Comparison of ENCODE assay signal across 19 cellular contexts in the genomic region with DNA sequence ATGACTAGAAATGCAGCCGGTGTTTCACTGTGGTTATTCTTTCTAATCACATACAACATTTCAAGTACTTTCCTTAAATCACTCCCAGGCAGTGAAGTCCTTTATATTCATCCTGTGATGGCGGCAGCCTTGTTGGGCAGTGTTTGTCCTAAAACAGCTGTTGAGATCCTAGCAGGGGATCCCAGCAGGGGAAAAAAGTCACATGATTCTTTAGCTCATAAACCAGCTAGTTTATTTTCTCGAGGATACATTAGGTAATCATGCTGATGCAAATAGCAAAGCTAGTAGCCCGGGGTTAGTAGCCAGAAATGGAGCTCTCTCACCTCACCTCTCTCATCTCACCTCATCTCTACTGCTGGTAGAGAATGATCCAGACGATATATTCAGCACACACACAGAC.
A peak's percentile ranks its signal among the peaks of the same experiment; 100 is the strongest.
DNase-seq lines count a peak whose midpoint lies in the region; ATAC-seq, FAIRE-seq and TF ChIP-seq lines count a peak whose summit lies in the region.
"Had no signal": no experiment of that assay in that cellular context is flagged by ENCODE, and none has a peak within 500 bp of the region (broad histone marks: within the 10 kb centered on the region; RNA-seq: fewer than 3 reads in every experiment).

No MANE protein-coding gene starts in this region.

- no peak overlapping the region for H3K27ac Mint-ChIP-seq in GM23338
- H3K27ac Mint-ChIP-seq in osteocyte (ENCODE audit: unreplicated experiment), result peak overlapping the region; percentile 50
- no peak overlapping the region for H3K27ac Mint-ChIP-seq in activated CD8-positive, alpha-beta T cell treated with anti-CD3 and anti-CD28 coated beads for 36 hours
- no peak overlapping the region for H3K27ac Mint-ChIP-seq in stimulated activated effector memory CD8-positive, alpha-beta T cell treated with anti-CD3 and anti-CD28 coated beads, Interleukin-12 subunit alpha, Interleukin-12 subunit beta, amount 100 ng/mL, for 72 hours
- H3K27ac Mint-ChIP-seq: activated CD4-positive, alpha-beta T cell treated with anti-CD3 and anti-CD28 coated beads, Interleukin-2, amount 10 ng/mL, durations not matched to agents 24 days and 14 days had no signal

- H3K9me3 Mint-ChIP-seq in GM23338, result no peaks in the 10 kb centered on the region; the same call in 1 of the 3 replicates
- H3K9me3 Mint-ChIP-seq in osteocyte (ENCODE audit: unreplicated experiment), result peaks cover 3% of the 10 kb centered on the region
- no peaks in the 10 kb centered on the region for H3K9me3 Mint-ChIP-seq in activated CD8-positive, alpha-beta T cell treated with anti-CD3 and anti-CD28 coated beads for 36 hours
- H3K9me3 Mint-ChIP-seq in stimulated activated effector memory CD8-positive, alpha-beta T cell treated with anti-CD3 and anti-CD28 coated beads, Interleukin-12 subunit alpha, Interleukin-12 subunit beta, amount 100 ng/mL, for 72 hours, result no peaks in the 10 kb centered on the region

- peaks cover 6% of the 10 kb centered on the region; the same call in 1 of the 2 replicates for H3F3A ChIP-seq in GM23338 (replicated peaks; ENCODE audit: low read depth)

- no peak for TF ChIP-seq CTCF in GM23338 (conservative IDR thresholded peaks at IDR 0.05; ENCODE audit: low read depth in 2 of 2)
- no peak for TF ChIP-seq CTCF in choroid plexus epithelial cell (conservative IDR thresholded peaks at IDR 0.05; ENCODE audit: low read depth, low read length)
- TF ChIP-seq CTCF in osteocyte (IDR thresholded peaks at IDR 0.05), result no peak
- TF ChIP-seq CTCF in activated CD8-positive, alpha-beta T cell treated with anti-CD3 and anti-CD28 coated beads for 36 hours (IDR thresholded peaks at IDR 0.05), result no peak

- peaks cover 77% of the 10 kb centered on the region for H3K27me3 ChIP-seq in GM23338 (ENCODE audit: insufficient read depth)
- H3K27me3 ChIP-seq: BLaER1 treated with 17β-estradiol and CSF1 and Interleukin-3, amounts not matched to agents 10 nM and 100 nM had no signal

- H3K4me3 Mint-ChIP-seq in GM23338 (no peak overlapping the region), osteocyte (ENCODE audit: unreplicated experiment) (no peak overlapping the region)
- H3K4me3 Mint-ChIP-seq in activated CD8-positive, alpha-beta T cell treated with anti-CD3 and anti-CD28 coated beads for 36 hours, result no peak overlapping the region
- no peak overlapping the region for H3K4me3 Mint-ChIP-seq in stimulated activated effector memory CD8-positive, alpha-beta T cell treated with anti-CD3 and anti-CD28 coated beads, Interleukin-12 subunit alpha, Interleukin-12 subunit beta, amount 100 ng/mL, for 72 hours
- H3K4me3 Mint-ChIP-seq: activated CD4-positive, alpha-beta T cell treated with anti-CD3 and anti-CD28 coated beads, Interleukin-2, amount 10 ng/mL, durations not matched to agents 24 days and 14 days had no signal

- H3K27ac ChIP-seq in GM23338 (ENCODE audit: low read depth), result no peak overlapping the region
- H3K27ac ChIP-seq: BLaER1 treated with 17β-estradiol and CSF1 and Interleukin-3, amounts not matched to agents 10 nM and 100 nM; esophagus squamous epithelium; heart left ventricle had no signal

- DNase-seq in GM23338 (ENCODE audit: low spot score) (peak; percentile 50), NCI-H146 (lab: John Stamatoyannopoulos, UW) (peak; percentile 87), choroid plexus epithelial cell (ENCODE audit: low read depth) (peak; percentile 92), osteocyte (ENCODE audit: extremely low spot score, unreplicated experiment) (no peak), urothelium cell line (ENCODE audit: low spot score) (no peak)
- DNase-seq in activated CD8-positive, alpha-beta T cell treated with anti-CD3 and anti-CD28 coated beads for 36 hours, result no peak
- no peak for DNase-seq in stimulated activated effector memory CD8-positive, alpha-beta T cell treated with anti-CD3 and anti-CD28 coated beads, Interleukin-12 subunit alpha, Interleukin-12 subunit beta, amount 100 ng/mL, for 72 hours (ENCODE audit: low spot score in 2 of 2)
- DNase-seq: activated CD4-positive, alpha-beta T cell treated with anti-CD3 and anti-CD28 coated beads, Interleukin-2, amount 10 ng/mL, durations not matched to agents 24 days and 14 days; activated CD8-positive, alpha-beta memory T cell treated with anti-CD3 and anti-CD28 coated beads, Interleukin-2, amount 50 U/mL, for 48 hours; activated gamma-delta T cell treated with Interleukin-2 at 50 U/mL for 16 hours; central memory CD4-positive, alpha-beta T cell; effector CD8-positive, alpha-beta T cell; esophagus squamous epithelium; heart left ventricle; NCI-H1930; posterior cingulate gyrus; stimulated activated CD4-positive, alpha-beta T cell treated with anti-CD3 and anti-CD28 coated beads, Interleukin-4, amount 100 ng/mL, for 1 hour had no signal

- H2AFZ ChIP-seq in GM23338, result no peak overlapping the region

- H3K4me2 ChIP-seq in GM23338, result peak overlapping the region; percentile 9; the same call in 1 of the 2 replicates
- H3K4me2 ChIP-seq: BLaER1 treated with 17β-estradiol and CSF1 and Interleukin-3, amounts not matched to agents 10 nM and 100 nM had no signal

- H3K36me3 Mint-ChIP-seq in GM23338 (ENCODE audit: low read depth) (no peaks in the 10 kb centered on the region), osteocyte (ENCODE audit: unreplicated experiment) (no peaks in the 10 kb centered on the region)
- H3K36me3 Mint-ChIP-seq in activated CD8-positive, alpha-beta T cell treated with anti-CD3 and anti-CD28 coated beads for 36 hours (ENCODE audit: low read depth), result no peaks in the 10 kb centered on the region
- H3K36me3 Mint-ChIP-seq in stimulated activated effector memory CD8-positive, alpha-beta T cell treated with anti-CD3 and anti-CD28 coated beads, Interleukin-12 subunit alpha, Interleukin-12 subunit beta, amount 100 ng/mL, for 72 hours, result no peaks in the 10 kb centered on the region

- CTCF ChIA-PET in activated CD8-positive, alpha-beta T cell treated with anti-CD3 and anti-CD28 coated beads for 36 hours (lab: Charles Lee), result interaction anchor here (1.9 kb wide), 1 partner anchor 75 kb away, joined by 4 read pairs; no protein-coding TSS in a partner anchor

- peaks cover 35% of the 10 kb centered on the region; the same call in 1 of the 2 replicates for H3K4me1 ChIP-seq in GM23338 (ENCODE audit: insufficient read depth)
- H3K4me1 ChIP-seq: BLaER1 treated with 17β-estradiol and CSF1 and Interleukin-3, amounts not matched to agents 10 nM and 100 nM had no signal

- H3K27me3 Mint-ChIP-seq in GM23338 (ENCODE audit: insufficient read depth, low read depth, poor library complexity) (peaks cover 61% of the 10 kb centered on the region), osteocyte (ENCODE audit: unreplicated experiment) (no peaks in the 10 kb centered on the region)
- H3K27me3 Mint-ChIP-seq in activated CD8-positive, alpha-beta T cell treated with anti-CD3 and anti-CD28 coated beads for 36 hours, result peaks cover 63% of the 10 kb centered on the region

- no peaks in the 10 kb centered on the region for H3K79me2 ChIP-seq in GM23338 (replicated peaks; ENCODE audit: insufficient read depth)

- intact Hi-C loops in activated CD8-positive, alpha-beta T cell treated with anti-CD3 and anti-CD28 coated beads for 36 hours (cut with micrococcal nuclease), result no loop called here

- no peak overlapping the region for H3K4me3 ChIP-seq in GM23338
- H3K4me3 ChIP-seq in choroid plexus epithelial cell (ENCODE audit: low read depth, low read length), result no peak overlapping the region
- H3K4me3 ChIP-seq: BLaER1 treated with 17β-estradiol and CSF1 and Interleukin-3, amounts not matched to agents 10 nM and 100 nM; esophagus squamous epithelium; heart left ventricle had no signal

- FAIRE-seq in urothelium cell line (lab: Jason Lieb, UNC), result no peak
- FAIRE-seq: TTC549 had no signal

- no peaks in the 10 kb centered on the region for H4K20me1 ChIP-seq in GM23338 (replicated peaks; ENCODE audit: insufficient read depth)
- H4K20me1 ChIP-seq: BLaER1 treated with 17β-estradiol and CSF1 and Interleukin-3, amounts not matched to agents 10 nM and 100 nM had no signal

- POLR2A ChIA-PET in activated CD8-positive, alpha-beta T cell treated with anti-CD3 and anti-CD28 coated beads for 36 hours (lab: Charles Lee), result interaction anchor here (1.5 kb wide), 1 partner anchor 10 kb away, joined by 4 read pairs; no protein-coding TSS in a partner anchor

- ATAC-seq in GM23338, result no peak
- ATAC-seq in activated CD8-positive, alpha-beta T cell treated with anti-CD3 and anti-CD28 coated beads for 36 hours, result no peak
- ATAC-seq in stimulated activated effector memory CD8-positive, alpha-beta T cell treated with anti-CD3 and anti-CD28 coated beads, Interleukin-12 subunit alpha, Interleukin-12 subunit beta, amount 100 ng/mL, for 72 hours, result no peak
- ATAC-seq: heart left ventricle had no signal

- H3K9me2 ChIP-seq in GM23338 (ENCODE audit: insufficient read depth), result no peaks in the 10 kb centered on the region

- no peaks in the 10 kb centered on the region for H3K36me3 ChIP-seq in GM23338 (ENCODE audit: insufficient read depth)
- H3K36me3 ChIP-seq: BLaER1 treated with 17β-estradiol and CSF1 and Interleukin-3, amounts not matched to agents 10 nM and 100 nM; esophagus squamous epithelium; heart left ventricle had no signal

- H3K4me1 Mint-ChIP-seq in GM23338 (peaks cover 34% of the 10 kb centered on the region), osteocyte (ENCODE audit: unreplicated experiment) (peaks cover 50% of the 10 kb centered on the region)
- H3K4me1 Mint-ChIP-seq in activated CD8-positive, alpha-beta T cell treated with anti-CD3 and anti-CD28 coated beads for 36 hours (ENCODE audit: low read depth), result peaks cover 12% of the 10 kb centered on the region
- H3K4me1 Mint-ChIP-seq in stimulated activated effector memory CD8-positive, alpha-beta T cell treated with anti-CD3 and anti-CD28 coated beads, Interleukin-12 subunit alpha, Interleukin-12 subunit beta, amount 100 ng/mL, for 72 hours, result peaks cover 14% of the 10 kb centered on the region

TF ChIP-seq in GM23338, 12 proteins besides CTCF, POLR2A, EP300 and RAD21 (continues in another document):
- TF ChIP-seq ZNF114 (CRISPR knock-in tag; IDR thresholded peaks at IDR 0.05) (no peak), NANOG (IDR thresholded peaks at IDR 0.05; ENCODE audit: borderline replicate concordance) (no peak), EZH2phosphoT487 (IDR thresholded peaks at IDR 0.05; ENCODE audit: unreplicated experiment) (no peak), STAT1 (IDR thresholded peaks at IDR 0.05; ENCODE audit: unreplicated experiment) (no peak), CREB1 (CRISPR knock-in tag; IDR thresholded peaks at IDR 0.05; ENCODE audit: low read depth) (no peak), ZNF331 (CRISPR knock-in tag; IDR thresholded peaks at IDR 0.05; ENCODE audit: low read depth) (no peak)
- TF ChIP-seq, protein P1, sequence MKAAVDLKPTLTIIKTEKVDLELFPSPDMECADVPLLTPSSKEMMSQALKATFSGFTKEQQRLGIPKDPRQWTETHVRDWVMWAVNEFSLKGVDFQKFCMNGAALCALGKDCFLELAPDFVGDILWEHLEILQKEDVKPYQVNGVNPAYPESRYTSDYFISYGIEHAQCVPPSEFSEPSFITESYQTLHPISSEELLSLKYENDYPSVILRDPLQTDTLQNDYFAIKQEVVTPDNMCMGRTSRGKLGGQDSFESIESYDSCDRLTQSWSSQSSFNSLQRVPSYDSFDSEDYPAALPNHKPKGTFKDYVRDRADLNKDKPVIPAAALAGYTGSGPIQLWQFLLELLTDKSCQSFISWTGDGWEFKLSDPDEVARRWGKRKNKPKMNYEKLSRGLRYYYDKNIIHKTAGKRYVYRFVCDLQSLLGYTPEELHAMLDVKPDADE (IDR thresholded peaks at IDR 0.05), result no peak

Comparison
In these comparisons a context has a peak if more than half of its experiments do, and no peak if none do; other contexts are left out.
1. DNase-seq: peak in GM23338 (single experiment), NCI-H146 (single experiment) and choroid plexus epithelial cell (single experiment); none in osteocyte (single experiment), activated CD8-positive, alpha-beta T cell treated with anti-CD3 and anti-CD28 coated beads for 36 hours (single experiment), urothelium cell line (single experiment) and stimulated activated effector memory CD8-positive, alpha-beta T cell treated with anti-CD3 and anti-CD28 coated beads, Interleukin-12 subunit alpha, Interleukin-12 subunit beta, amount 100 ng/mL, for 72 hours (0 of 2).